In genomic region chr12:122051231-122051876, GRCh38 we compare ENCODE assay signal across 1 cellular context.
TF ChIP-seq lines count a peak whose summit lies in the region.

No MANE protein-coding gene starts in this region.

TF ChIP-seq in liver, 16 proteins besides CTCF, POLR2A, EP300 and RAD21 (continued from another document):
- TF ChIP-seq REST (IDR thresholded peaks at IDR 0.05) (peak; percentile 61), NR2F2 (IDR thresholded peaks at IDR 0.05) (peak; percentile 47), SP1 (IDR thresholded peaks at IDR 0.05) (peak; percentile 87), FOXA1 (IDR thresholded peaks at IDR 0.05) (peak; percentile 82)
